Comparison of ENCODE assay signal across 1 cellular context in the genomic region with DNA sequence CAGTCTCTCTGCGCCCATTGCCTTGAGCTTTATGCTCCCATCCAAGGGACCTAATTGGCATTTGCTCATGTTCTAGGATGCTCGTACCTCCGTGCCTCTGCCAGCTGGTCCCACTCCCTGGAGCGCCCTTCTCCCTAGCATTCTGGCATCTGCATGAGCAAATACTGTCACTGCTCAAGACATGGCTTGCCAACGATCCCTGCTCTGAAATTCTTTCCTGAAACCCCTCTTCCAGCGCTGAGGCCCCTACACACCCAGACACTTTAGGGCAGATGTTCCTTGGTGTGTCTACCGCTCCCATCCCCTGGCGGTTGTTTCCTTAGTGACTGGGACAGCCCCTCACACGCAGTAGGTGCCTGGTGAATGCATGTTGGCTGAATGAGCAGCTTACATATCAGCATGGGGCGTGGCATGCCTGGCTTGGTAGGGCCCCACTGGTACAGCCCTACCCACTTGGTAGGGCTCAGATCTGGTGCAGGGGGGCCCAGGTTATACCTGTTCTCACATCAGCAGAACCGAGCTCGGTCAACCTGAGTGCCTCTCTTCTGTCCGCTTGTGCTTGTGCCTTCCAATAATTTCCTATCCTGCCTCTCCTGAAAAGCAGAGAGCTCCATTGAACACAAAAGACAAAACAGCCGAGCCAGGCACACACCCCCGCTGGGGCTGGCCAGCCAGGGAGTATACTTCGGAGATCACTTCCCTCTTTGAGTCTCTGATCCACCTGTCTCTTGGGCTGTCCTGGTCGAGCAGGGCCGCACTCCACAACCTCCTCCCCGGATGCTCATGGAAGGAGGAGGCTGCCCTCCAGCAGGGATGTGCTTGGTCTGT.
TF ChIP-seq lines count a peak whose summit lies in the region.

No MANE protein-coding gene starts in this region.

TF ChIP-seq in A549, 52 proteins besides CTCF, POLR2A, EP300 and RAD21:
- TF ChIP-seq JUNB (IDR thresholded peaks at IDR 0.05), result no peak
- TF ChIP-seq HDAC2 (IDR thresholded peaks at IDR 0.05), result no peak
- TF ChIP-seq ZFP36 (IDR thresholded peaks at IDR 0.05; ENCODE audit: borderline replicate concordance, partially characterized antibody), result no peak
- no peak for TF ChIP-seq HOXB5 (CRISPR knock-in tag; IDR thresholded peaks at IDR 0.05)
- TF ChIP-seq, protein P1, sequence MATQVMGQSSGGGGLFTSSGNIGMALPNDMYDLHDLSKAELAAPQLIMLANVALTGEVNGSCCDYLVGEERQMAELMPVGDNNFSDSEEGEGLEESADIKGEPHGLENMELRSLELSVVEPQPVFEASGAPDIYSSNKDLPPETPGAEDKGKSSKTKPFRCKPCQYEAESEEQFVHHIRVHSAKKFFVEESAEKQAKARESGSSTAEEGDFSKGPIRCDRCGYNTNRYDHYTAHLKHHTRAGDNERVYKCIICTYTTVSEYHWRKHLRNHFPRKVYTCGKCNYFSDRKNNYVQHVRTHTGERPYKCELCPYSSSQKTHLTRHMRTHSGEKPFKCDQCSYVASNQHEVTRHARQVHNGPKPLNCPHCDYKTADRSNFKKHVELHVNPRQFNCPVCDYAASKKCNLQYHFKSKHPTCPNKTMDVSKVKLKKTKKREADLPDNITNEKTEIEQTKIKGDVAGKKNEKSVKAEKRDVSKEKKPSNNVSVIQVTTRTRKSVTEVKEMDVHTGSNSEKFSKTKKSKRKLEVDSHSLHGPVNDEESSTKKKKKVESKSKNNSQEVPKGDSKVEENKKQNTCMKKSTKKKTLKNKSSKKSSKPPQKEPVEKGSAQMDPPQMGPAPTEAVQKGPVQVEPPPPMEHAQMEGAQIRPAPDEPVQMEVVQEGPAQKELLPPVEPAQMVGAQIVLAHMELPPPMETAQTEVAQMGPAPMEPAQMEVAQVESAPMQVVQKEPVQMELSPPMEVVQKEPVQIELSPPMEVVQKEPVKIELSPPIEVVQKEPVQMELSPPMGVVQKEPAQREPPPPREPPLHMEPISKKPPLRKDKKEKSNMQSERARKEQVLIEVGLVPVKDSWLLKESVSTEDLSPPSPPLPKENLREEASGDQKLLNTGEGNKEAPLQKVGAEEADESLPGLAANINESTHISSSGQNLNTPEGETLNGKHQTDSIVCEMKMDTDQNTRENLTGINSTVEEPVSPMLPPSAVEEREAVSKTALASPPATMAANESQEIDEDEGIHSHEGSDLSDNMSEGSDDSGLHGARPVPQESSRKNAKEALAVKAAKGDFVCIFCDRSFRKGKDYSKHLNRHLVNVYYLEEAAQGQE (IDR thresholded peaks at IDR 0.05), result no peak
- TF ChIP-seq EHF (CRISPR knock-in tag; IDR thresholded peaks at IDR 0.05), result no peak
- no peak for TF ChIP-seq TFCP2L1 (CRISPR knock-in tag; IDR thresholded peaks at IDR 0.05)
- no peak for TF ChIP-seq MAZ (IDR thresholded peaks at IDR 0.05; ENCODE audit: borderline replicate concordance, low read depth, low read length)
- no peak for TF ChIP-seq NR3C1 (IDR thresholded peaks at IDR 0.05)
- no peak for TF ChIP-seq GATA3 (IDR thresholded peaks at IDR 0.05; ENCODE audit: borderline replicate concordance)
